ENCODE assay signal across 10 cellular contexts in genomic region chr7:127885843-127886242, GRCh38.
DNase-seq lines count a peak whose midpoint lies in the region; ATAC-seq and TF ChIP-seq lines count a peak whose summit lies in the region.
"Had no signal": no experiment of that assay in that cellular context is flagged by ENCODE, and none has a peak within 500 bp of the region (broad histone marks: within the 10 kb centered on the region; RNA-seq: fewer than 3 reads in every experiment).

No MANE protein-coding gene starts in this region.

- POLR2A ChIA-PET in CD4-positive, alpha-beta memory T cell (lab: Charles Lee; ENCODE audit: partially characterized antibody) = no interaction called here

- H3K9me3 Mint-ChIP-seq in CD4-positive, alpha-beta memory T cell = peaks cover 0 to 2% (median 0%) of the 10 kb centered on the region in 8 donors
- H3K9me3 Mint-ChIP-seq: activated naive CD8-positive, alpha-beta T cell treated with anti-CD3 and anti-CD28 coated beads, Interleukin-2, amount 10 ng/mL, durations not matched to agents 7 days and 5 days had no signal

- no peak overlapping the region for H3K27ac ChIP-seq in CD4-positive, alpha-beta memory T cell (ENCODE audit: low read depth, low read length)

- H3K27ac Mint-ChIP-seq in CD4-positive, alpha-beta memory T cell = peak overlapping the region in 2 of 7 donors; percentile 5 to 86
- H3K27ac Mint-ChIP-seq: activated naive CD8-positive, alpha-beta T cell treated with anti-CD3 and anti-CD28 coated beads, Interleukin-2, amount 10 ng/mL, durations not matched to agents 7 days and 5 days had no signal

- TF ChIP-seq CTCF in mucosa of descending colon (IDR thresholded peaks at IDR 0.05) = no peak

- no peak overlapping the region for H3K4me3 ChIP-seq in mucosa of descending colon
- no peak overlapping the region for H3K4me3 ChIP-seq in CD4-positive, alpha-beta memory T cell (ENCODE audit: low read length in 2 of 2)

- CTCF ChIA-PET in CD4-positive, alpha-beta memory T cell (lab: Charles Lee; ENCODE audit: partially characterized antibody) = no interaction called here

- peaks cover 5 to 14% (median 7%) of the 10 kb centered on the region in 4 donors for H3K4me1 Mint-ChIP-seq in CD4-positive, alpha-beta memory T cell
- H3K4me1 Mint-ChIP-seq: activated naive CD8-positive, alpha-beta T cell treated with anti-CD3 and anti-CD28 coated beads, Interleukin-2, amount 10 ng/mL, durations not matched to agents 7 days and 5 days had no signal

- H3K27me3 ChIP-seq in CD4-positive, alpha-beta memory T cell (ENCODE audit: insufficient read depth, low read length) = no peaks in the 10 kb centered on the region

- H3K4me3 Mint-ChIP-seq in CD4-positive, alpha-beta memory T cell = no peak overlapping the region
- H3K4me3 Mint-ChIP-seq: activated naive CD8-positive, alpha-beta T cell treated with anti-CD3 and anti-CD28 coated beads, Interleukin-2, amount 10 ng/mL, durations not matched to agents 7 days and 5 days had no signal

- H3K27me3 Mint-ChIP-seq in CD4-positive, alpha-beta memory T cell = no peaks in the 10 kb centered on the region
- H3K27me3 Mint-ChIP-seq: activated naive CD8-positive, alpha-beta T cell treated with anti-CD3 and anti-CD28 coated beads, Interleukin-2, amount 10 ng/mL, durations not matched to agents 7 days and 5 days had no signal

- DNase-seq in Ammon's horn (ENCODE audit: low spot score) (peak; percentile 82), NCI-H2171 treated with DMSO at 0.1 percent for 48 hours (lab: John Stamatoyannopoulos, UW) (peak; percentile 88), dermis blood vessel endothelial cell (peak; percentile 60), mucosa of descending colon (no peak), midbrain (lab: John Stamatoyannopoulos, UW) (no peak), NCI-H187 (lab: John Stamatoyannopoulos, UW) (no peak)
- DNase-seq in CD4-positive, alpha-beta memory T cell = no peak
- DNase-seq: activated naive CD8-positive, alpha-beta T cell treated with anti-CD3 and anti-CD28 coated beads, Interleukin-2, amount 10 ng/mL, durations not matched to agents 7 days and 5 days had no signal

- peak; percentile 22 for ATAC-seq in mucosa of descending colon
- no peak for ATAC-seq in GM19035 (IDR thresholded peaks at IDR 0.05; ENCODE audit: unreplicated experiment)
- ATAC-seq: HCT116 had no signal

- no peaks in the 10 kb centered on the region for H3K36me3 ChIP-seq in mucosa of descending colon (ENCODE audit: low read depth)
- peaks cover 13% of the 10 kb centered on the region for H3K36me3 ChIP-seq in CD4-positive, alpha-beta memory T cell (ENCODE audit: insufficient read depth, low read length)

- peaks cover 51 to 52% of the 10 kb centered on the region in 2 donors for H3K36me3 Mint-ChIP-seq in CD4-positive, alpha-beta memory T cell

- intact Hi-C loops in mucosa of descending colon (cut with DNase I, micrococcal nuclease) = no loop called here
- intact Hi-C loops in CD4-positive, alpha-beta memory T cell (cut with micrococcal nuclease) = no loop called here

- H3K9me3 ChIP-seq in mucosa of descending colon = no peaks in the 10 kb centered on the region
- no peaks in the 10 kb centered on the region for H3K9me3 ChIP-seq in CD4-positive, alpha-beta memory T cell (ENCODE audit: control insufficient read depth in 1 of 2, low read length in 2 of 2)

- H3K4me1 ChIP-seq in mucosa of descending colon (ENCODE audit: low read depth) = peaks cover 8% of the 10 kb centered on the region
- no peaks in the 10 kb centered on the region for H3K4me1 ChIP-seq in CD4-positive, alpha-beta memory T cell (ENCODE audit: insufficient read depth, low read length)

Comparison
In these comparisons a context has a peak if more than half of its experiments do, and no peak if none do; other contexts are left out.
1. DNase-seq: peak in Ammon's horn (single experiment), NCI-H2171 treated with DMSO at 0.1 percent for 48 hours (single experiment) and dermis blood vessel endothelial cell (single experiment); none in mucosa of descending colon (0 of 3), midbrain (single experiment), NCI-H187 (0 of 2) and CD4-positive, alpha-beta memory T cell (0 of 5).